In genomic region chr19:40597329-40597838, GRCh38 we compare ENCODE assay signal across 10 cellular contexts. TPM values are rescaled to one million over a fixed set of nuclear protein-coding genes. Genes with fewer than 3 reads are reported as not detected.
DNase-seq lines count a peak whose midpoint lies in the region; ATAC-seq and TF ChIP-seq lines count a peak whose summit lies in the region.
"Had no signal": no experiment of that assay in that cellular context is flagged by ENCODE, and none has a peak within 500 bp of the region (broad histone marks: within the 10 kb centered on the region; RNA-seq: fewer than 3 reads in every experiment).

No MANE protein-coding gene starts in this region.

- H3K27ac Mint-ChIP-seq in T-helper 1 cell treated with Interleukin-12 subunit alpha and Interleukin-12 subunit beta and Interleukin-4 antibody, amounts not matched to agents 30 μg/mL and 1 μg/mL, for 36 hours: peak overlapping the region; percentile 26

- peaks cover 60% of the 10 kb centered on the region for H3K27me3 Mint-ChIP-seq in T-helper 1 cell treated with Interleukin-12 subunit alpha and Interleukin-12 subunit beta and Interleukin-4 antibody, amounts not matched to agents 30 μg/mL and 1 μg/mL, for 36 hours (ENCODE audit: low read depth)

- H3K27ac ChIP-seq in RWPE2 (ENCODE audit: poor library complexity, severe bottlenecking): peak overlapping the region; percentile 11

- DNase-seq in T-helper 1 cell: no peak
- no peak for DNase-seq in RWPE2 (ENCODE audit: low spot score)
- no peak for DNase-seq in fibroblast of villous mesenchyme (ENCODE audit: low read depth)
- DNase-seq in activated CD4-positive, CD25-positive, alpha-beta regulatory T cell treated with anti-CD3 and anti-CD28 coated beads, Interleukin-2, amount 50 U/mL, for 72 hours: no peak
- no peak for DNase-seq in NCI-H446 (lab: John Stamatoyannopoulos, UW)
- DNase-seq: NCI-H1436 treated with DMSO at 0.1 percent for 48 hours; stimulated activated CD4-positive, alpha-beta T cell treated with anti-CD3 and anti-CD28 coated beads, Interleukin-4, amount 100 ng/mL, for 4 hours had no signal

- H3K9me3 ChIP-seq in RWPE2 (ENCODE audit: severe bottlenecking): no peaks in the 10 kb centered on the region
- no peaks in the 10 kb centered on the region for H3K9me3 ChIP-seq in skeletal muscle satellite cell (replicated peaks; ENCODE audit: low read length)

- no peaks in the 10 kb centered on the region for H3K9me3 Mint-ChIP-seq in T-helper 1 cell treated with Interleukin-12 subunit alpha and Interleukin-12 subunit beta and Interleukin-4 antibody, amounts not matched to agents 30 μg/mL and 1 μg/mL, for 36 hours

- H3K4me3 ChIP-seq in RWPE2 (ENCODE audit: severe bottlenecking) (peak overlapping the region; percentile 38), fibroblast of villous mesenchyme (ENCODE audit: low read depth, low read length) (peak overlapping the region; percentile 35), skeletal muscle satellite cell (ENCODE audit: low read length) (no peak overlapping the region)

- H3K9ac ChIP-seq in skeletal muscle satellite cell (ENCODE audit: low read depth, low read length): no peak overlapping the region

- H3K36me3 Mint-ChIP-seq in T-helper 1 cell treated with Interleukin-12 subunit alpha and Interleukin-12 subunit beta and Interleukin-4 antibody, amounts not matched to agents 30 μg/mL and 1 μg/mL, for 36 hours (ENCODE audit: low read depth): peaks cover 2% of the 10 kb centered on the region

- ATAC-seq in RWPE2 (ENCODE audit: low read depth): no peak
- no peak for ATAC-seq in HG03159 (IDR thresholded peaks at IDR 0.05; ENCODE audit: unreplicated experiment)

- no peaks in the 10 kb centered on the region for H3K27me3 ChIP-seq in RWPE2 (ENCODE audit: insufficient read depth, poor library complexity, severe bottlenecking)
- peaks cover 24% of the 10 kb centered on the region for H3K27me3 ChIP-seq in skeletal muscle satellite cell (ENCODE audit: control insufficient read depth, insufficient read depth, low read length)

- H3K4me1 ChIP-seq in RWPE2 (ENCODE audit: insufficient read depth, poor library complexity, severe bottlenecking) (peaks cover under 1% of the 10 kb centered on the region), skeletal muscle satellite cell (ENCODE audit: control insufficient read depth, insufficient read depth, low read length) (peaks cover 37% of the 10 kb centered on the region)

- H3K4me1 Mint-ChIP-seq in T-helper 1 cell treated with Interleukin-12 subunit alpha and Interleukin-12 subunit beta and Interleukin-4 antibody, amounts not matched to agents 30 μg/mL and 1 μg/mL, for 36 hours (ENCODE audit: low read depth): peaks cover 37% of the 10 kb centered on the region

- H3K36me3 ChIP-seq in RWPE2 (ENCODE audit: low read depth) (no peaks in the 10 kb centered on the region), skeletal muscle satellite cell (ENCODE audit: insufficient read depth, low read length) (no peaks in the 10 kb centered on the region)

- TF ChIP-seq CTCF in RWPE2 (IDR thresholded peaks at IDR 0.05; ENCODE audit: poor library complexity, severe bottlenecking) (no peak), fibroblast of villous mesenchyme (IDR thresholded peaks at IDR 0.05; ENCODE audit: insufficient read depth, low read depth, low read length) (no peak)

- no peak overlapping the region for H3K4me3 Mint-ChIP-seq in T-helper 1 cell treated with Interleukin-12 subunit alpha and Interleukin-12 subunit beta and Interleukin-4 antibody, amounts not matched to agents 30 μg/mL and 1 μg/mL, for 36 hours

- peak overlapping the region; percentile 66 for H3K4me2 ChIP-seq in skeletal muscle satellite cell (ENCODE audit: low read length)

RNA-seq across cellular contexts. Expression of gene LTBP4, which starts 3.8 kb away (rescaled TPM):
- 18.4 and 21.2 TPM in 2 replicates for total RNA-seq in fibroblast of villous mesenchyme
- total RNA-seq in skeletal muscle satellite cell (2012; rRNA removed): 12.7 and 19.5 TPM in 2 replicates

RNA-seq across cellular contexts. Expression of gene SHKBP1, which starts 20.7 kb away (rescaled TPM):
- total RNA-seq in fibroblast of villous mesenchyme: 17.7 and 20.9 TPM in 2 replicates
- total RNA-seq in skeletal muscle satellite cell (2012; rRNA removed): 15.7 and 15.9 TPM in 2 replicates
